ENCODE assay signal across 1 cellular context in genomic region chr1:25895365-25895990, GRCh38.
TF ChIP-seq lines count a peak whose summit lies in the region.

No MANE protein-coding gene starts in this region.

TF ChIP-seq in HepG2, 621 proteins besides CTCF, POLR2A, EP300 and RAD21 (continued from another document):
- no peak for TF ChIP-seq SNAPC5 (CRISPR knock-in tag; IDR thresholded peaks at IDR 0.05; ENCODE audit: borderline replicate concordance)
- 0 out of 2 replicates have a peak, but pooled peaks have one; percentile 21 for TF ChIP-seq NR2F2 (IDR thresholded peaks at IDR 0.05; ENCODE audit: borderline replicate concordance, low read depth)
- no peak for TF ChIP-seq ZNF773 (CRISPR knock-in tag; IDR thresholded peaks at IDR 0.05; ENCODE audit: borderline replicate concordance)
- no peak for TF ChIP-seq TSC22D2 (CRISPR knock-in tag; IDR thresholded peaks at IDR 0.05; ENCODE audit: borderline replicate concordance)
- no peak for TF ChIP-seq ZNF75D (CRISPR knock-in tag; IDR thresholded peaks at IDR 0.05; ENCODE audit: borderline replicate concordance)
- no peak for TF ChIP-seq DDIT3 (CRISPR knock-in tag; IDR thresholded peaks at IDR 0.05)
